Comparison of ENCODE assay signal across 15 cellular contexts in the genomic region with DNA sequence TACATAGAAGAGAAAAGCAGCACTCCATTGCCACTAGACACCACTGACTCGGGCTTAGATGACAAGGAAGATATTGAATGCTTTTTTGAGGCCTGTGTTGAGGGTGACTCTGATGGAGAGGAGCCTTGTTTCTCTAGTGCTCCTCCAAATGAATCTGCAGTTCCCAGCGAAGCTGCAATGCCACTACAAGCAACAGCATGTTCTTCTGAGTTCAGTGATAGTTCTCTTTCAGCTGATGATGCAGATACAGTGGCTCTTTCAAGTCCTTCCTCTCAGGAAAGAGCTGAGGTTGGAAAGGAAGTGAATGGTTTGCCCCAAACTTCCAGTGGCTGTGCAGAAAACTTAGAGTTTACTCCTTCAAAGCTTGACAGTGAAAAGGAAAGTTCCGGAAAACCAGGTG.
DNase-seq lines count a peak whose midpoint lies in the region; FAIRE-seq and TF ChIP-seq lines count a peak whose summit lies in the region.
"Had no signal": no experiment of that assay in that cellular context is flagged by ENCODE, and none has a peak within 500 bp of the region (broad histone marks: within the 10 kb centered on the region; RNA-seq: fewer than 3 reads in every experiment).

No MANE protein-coding gene starts in this region.

- peaks cover 1% of the 10 kb centered on the region for H3K27me3 ChIP-seq in bronchial epithelial cell (ENCODE audit: control insufficient read depth, insufficient read depth, low read length)
- no peaks in the 10 kb centered on the region for H3K27me3 ChIP-seq in keratinocyte (ENCODE audit: control insufficient read depth, extremely low read depth, insufficient read depth, low read length)
- H3K27me3 ChIP-seq: BLaER1 treated with 17β-estradiol and CSF1 and Interleukin-3, amounts not matched to agents 10 nM and 100 nM had no signal

- FAIRE-seq in bronchial epithelial cell (lab: Jason Lieb, UNC) (no peak), keratinocyte (lab: Jason Lieb, UNC) (peak; percentile 41)
- FAIRE-seq: GM19239 had no signal

- dilution Hi-C loops in keratinocyte (cut with MboI; ENCODE audit: extremely low pct_ligation_motif_present, low sequenced_read_pairs) = no loop called here

- H3K4me2 ChIP-seq in keratinocyte (ENCODE audit: control insufficient read depth, extremely low read depth, insufficient read depth, low read depth, low read length) = no peak overlapping the region

- no peak overlapping the region for H3K4me3 Mint-ChIP-seq in endothelial cell (ENCODE audit: unreplicated experiment)
- H3K4me3 Mint-ChIP-seq in activated CD4-positive, alpha-beta T cell treated with anti-CD3 and anti-CD28 coated beads, Interleukin-2, amount 10 ng/mL, durations not matched to agents 24 days and 14 days = no peak overlapping the region
- H3K4me3 Mint-ChIP-seq: CD4-positive, CD25-positive, alpha-beta regulatory T cell; HFFc6 had no signal

- intact Hi-C loops in activated CD4-positive, alpha-beta T cell treated with anti-CD3 and anti-CD28 coated beads, Interleukin-2, amount 10 ng/mL, durations not matched to agents 24 days and 14 days (cut with micrococcal nuclease) = no loop called here

- H3K27me3 Mint-ChIP-seq in endothelial cell (ENCODE audit: unreplicated experiment) = peaks cover 3% of the 10 kb centered on the region
- H3K27me3 Mint-ChIP-seq in activated CD4-positive, alpha-beta T cell treated with anti-CD3 and anti-CD28 coated beads, Interleukin-2, amount 10 ng/mL, durations not matched to agents 24 days and 14 days = no peaks in the 10 kb centered on the region

- peak overlapping the region; percentile 13 for H3K27ac Mint-ChIP-seq in endothelial cell (ENCODE audit: unreplicated experiment)
- H3K27ac Mint-ChIP-seq in activated CD4-positive, alpha-beta T cell treated with anti-CD3 and anti-CD28 coated beads, Interleukin-2, amount 10 ng/mL, durations not matched to agents 24 days and 14 days = no peak overlapping the region
- H3K27ac Mint-ChIP-seq: CD4-positive, CD25-positive, alpha-beta regulatory T cell; HFFc6 had no signal

- DNase-seq in bronchial epithelial cell (ENCODE audit: low read depth) (peak; percentile 33), endothelial cell (ENCODE audit: low spot score) (no peak), keratinocyte (ENCODE audit: low read depth, low spot score) (no peak), superior temporal gyrus (ENCODE audit: extremely low spot score) (peak; percentile 57), hippocampal formation (lab: John Stamatoyannopoulos, UW) (no peak)
- no peak for DNase-seq in activated CD4-positive, alpha-beta T cell treated with anti-CD3 and anti-CD28 coated beads, Interleukin-2, amount 10 ng/mL, durations not matched to agents 24 days and 14 days
- no peak for DNase-seq in activated CD8-positive, alpha-beta memory T cell treated with anti-CD3 and anti-CD28 coated beads for 24 hours
- DNase-seq: ACHN; CD4-positive, CD25-positive, alpha-beta regulatory T cell; DMS53; GF-D8; HCEC 1CT; HFFc6 had no signal

- H3K9ac ChIP-seq in keratinocyte (ENCODE audit: control insufficient read depth, extremely low read depth, insufficient read depth, low read length) = no peak overlapping the region
- H3K9ac ChIP-seq: BLaER1 treated with 17β-estradiol and CSF1 and Interleukin-3, amounts not matched to agents 10 nM and 100 nM had no signal

- TF ChIP-seq CTCF in bronchial epithelial cell (IDR thresholded peaks at IDR 0.05; ENCODE audit: insufficient read depth, low read length, severe bottlenecking) (no peak), endothelial cell (IDR thresholded peaks at IDR 0.05; ENCODE audit: unreplicated experiment) (no peak), keratinocyte (optimal IDR thresholded peaks at IDR 0.05 in 1 of 3, IDR thresholded peaks at IDR 0.05 in 1 of 3, conservative IDR thresholded peaks at IDR 0.05 in 1 of 3; ENCODE audit: extremely low read depth in 1 of 3, insufficient read depth in 2 of 3, low read length in 3 of 3) (no peak)

- no peaks in the 10 kb centered on the region for H3K9me3 ChIP-seq in keratinocyte (ENCODE audit: control insufficient read depth, low read depth, low read length)
- H3K9me3 ChIP-seq: BLaER1 treated with 17β-estradiol and CSF1 and Interleukin-3, amounts not matched to agents 10 nM and 100 nM had no signal

- H3K27ac ChIP-seq in keratinocyte (ENCODE audit: control insufficient read depth, insufficient read depth, low read length) = no peak overlapping the region
- H3K27ac ChIP-seq: BLaER1 treated with 17β-estradiol and CSF1 and Interleukin-3, amounts not matched to agents 10 nM and 100 nM had no signal

- H3K9me1 ChIP-seq in keratinocyte (ENCODE audit: control insufficient read depth, extremely low read depth, insufficient read depth, low read length) = no peaks in the 10 kb centered on the region

- H3K79me2 ChIP-seq in keratinocyte (ENCODE audit: control insufficient read depth, insufficient read depth, low read length) = no peaks in the 10 kb centered on the region

- peaks cover 12% of the 10 kb centered on the region for H3K4me1 Mint-ChIP-seq in endothelial cell (ENCODE audit: unreplicated experiment)
- H3K4me1 Mint-ChIP-seq in activated CD4-positive, alpha-beta T cell treated with anti-CD3 and anti-CD28 coated beads, Interleukin-2, amount 10 ng/mL, durations not matched to agents 24 days and 14 days = no peaks in the 10 kb centered on the region
- H3K4me1 Mint-ChIP-seq: CD4-positive, CD25-positive, alpha-beta regulatory T cell had no signal

- H3K36me3 Mint-ChIP-seq in endothelial cell (ENCODE audit: low read depth, unreplicated experiment) = no peaks in the 10 kb centered on the region
- H3K36me3 Mint-ChIP-seq in activated CD4-positive, alpha-beta T cell treated with anti-CD3 and anti-CD28 coated beads, Interleukin-2, amount 10 ng/mL, durations not matched to agents 24 days and 14 days (ENCODE audit: low read depth) = no peaks in the 10 kb centered on the region

- H2AFZ ChIP-seq in keratinocyte (ENCODE audit: control insufficient read depth, low read length) = no peak overlapping the region

- H3K9me3 Mint-ChIP-seq in endothelial cell (ENCODE audit: unreplicated experiment) = no peaks in the 10 kb centered on the region
- no peaks in the 10 kb centered on the region for H3K9me3 Mint-ChIP-seq in activated CD4-positive, alpha-beta T cell treated with anti-CD3 and anti-CD28 coated beads, Interleukin-2, amount 10 ng/mL, durations not matched to agents 24 days and 14 days
- H3K9me3 Mint-ChIP-seq: HFFc6 had no signal

- no peaks in the 10 kb centered on the region for H4K20me1 ChIP-seq in keratinocyte (ENCODE audit: control insufficient read depth, extremely low read depth, insufficient read depth, low read length)
- H4K20me1 ChIP-seq: BLaER1 treated with 17β-estradiol and CSF1 and Interleukin-3, amounts not matched to agents 10 nM and 100 nM had no signal

- H3K4me1 ChIP-seq in keratinocyte (ENCODE audit: control insufficient read depth, extremely low read depth, insufficient read depth, low read length) = peaks cover 10% of the 10 kb centered on the region

- H3K36me3 ChIP-seq in bronchial epithelial cell (ENCODE audit: control insufficient read depth, insufficient read depth, low read length) = no peaks in the 10 kb centered on the region
- H3K36me3 ChIP-seq in keratinocyte (ENCODE audit: control insufficient read depth in 2 of 2, extremely low read depth in 1 of 2, insufficient read depth in 2 of 2, low read length in 2 of 2) = no peaks in the 10 kb centered on the region
- H3K36me3 ChIP-seq: BLaER1 treated with 17β-estradiol and CSF1 and Interleukin-3, amounts not matched to agents 10 nM and 100 nM had no signal

- H3K4me3 ChIP-seq in bronchial epithelial cell (ENCODE audit: low read depth, low read length) (no peak overlapping the region), keratinocyte (ENCODE audit: control insufficient read depth in 2 of 3, extremely low read depth in 1 of 3, insufficient read depth in 2 of 3, low read depth in 1 of 3, low read length in 3 of 3) (no peak overlapping the region)
- H3K4me3 ChIP-seq: BLaER1 treated with 17β-estradiol and CSF1 and Interleukin-3, amounts not matched to agents 10 nM and 100 nM had no signal

Comparison
In these comparisons a context has a peak if more than half of its experiments do, and no peak if none do; other contexts are left out.
1. DNase-seq: peak in bronchial epithelial cell (single experiment) and superior temporal gyrus (single experiment); none in endothelial cell (single experiment), keratinocyte (single experiment), activated CD4-positive, alpha-beta T cell treated with anti-CD3 and anti-CD28 coated beads, Interleukin-2, amount 10 ng/mL, durations not matched to agents 24 days and 14 days (single experiment), activated CD8-positive, alpha-beta memory T cell treated with anti-CD3 and anti-CD28 coated beads for 24 hours (single experiment) and hippocampal formation (0 of 2).